Comparison of ENCODE assay signal across 11 cellular contexts in genomic region chr1:3126756-3127718, GRCh38. TPM values are rescaled to one million over a fixed set of nuclear protein-coding genes. Genes with fewer than 3 reads are reported as not detected.
DNase-seq lines count a peak whose midpoint lies in the region; ATAC-seq and TF ChIP-seq lines count a peak whose summit lies in the region.
"Had no signal": no experiment of that assay in that cellular context is flagged by ENCODE, and none has a peak within 500 bp of the region (broad histone marks: within the 10 kb centered on the region; RNA-seq: fewer than 3 reads in every experiment).

No MANE protein-coding gene starts in this region.

- H3K4me3 Mint-ChIP-seq in neural progenitor cell, result no peak overlapping the region
- H3K4me3 Mint-ChIP-seq: activated naive CD4-positive, alpha-beta T cell treated with anti-CD3 and anti-CD28 coated beads, Interleukin-2, amount 50 U/mL, for 24 hours had no signal

- H3K27me3 ChIP-seq in neural progenitor cell, result no peaks in the 10 kb centered on the region
- no peaks in the 10 kb centered on the region for H3K27me3 ChIP-seq in transverse colon
- H3K27me3 ChIP-seq: SJSA1 had no signal

- H3K27ac ChIP-seq in neural progenitor cell, result no peak overlapping the region
- peak overlapping the region; percentile 21 to 53 (median 38) for H3K27ac ChIP-seq in transverse colon
- H3K27ac ChIP-seq: KMS-11, SJSA1 had no signal

- H3K27ac Mint-ChIP-seq in neural progenitor cell, result peak overlapping the region; percentile 94
- H3K27ac Mint-ChIP-seq: activated naive CD4-positive, alpha-beta T cell treated with anti-CD3 and anti-CD28 coated beads, Interleukin-2, amount 50 U/mL, for 24 hours had no signal

- peaks cover 59% of the 10 kb centered on the region for H3K4me1 ChIP-seq in neural progenitor cell
- H3K4me1 ChIP-seq in transverse colon, result peaks cover 0 to 21% (median 4%) of the 10 kb centered on the region in 4 donors
- H3K4me1 ChIP-seq: SJSA1 had no signal

- H3K79me2 ChIP-seq in neural progenitor cell (ENCODE audit: low read depth), result no peaks in the 10 kb centered on the region

- no peak for TF ChIP-seq POLR2A in transverse colon (IDR thresholded peaks at IDR 0.05)

- peak overlapping the region; percentile 4 for H3K4me2 ChIP-seq in neural progenitor cell
- H3K4me2 ChIP-seq: KMS-11 had no signal

- intact Hi-C loops in transverse colon (cut with DNase I; ENCODE audit: low total_unique reads), result no loop called here

- H3K9ac ChIP-seq in neural progenitor cell, result no peak overlapping the region
- H3K9ac ChIP-seq: KMS-11 had no signal

- peaks cover 8% of the 10 kb centered on the region for H3K27me3 Mint-ChIP-seq in neural progenitor cell (ENCODE audit: insufficient read depth, low read depth)
- H3K27me3 Mint-ChIP-seq: activated naive CD4-positive, alpha-beta T cell treated with anti-CD3 and anti-CD28 coated beads, Interleukin-2, amount 50 U/mL, for 24 hours had no signal

- H3K36me3 Mint-ChIP-seq in neural progenitor cell, result no peaks in the 10 kb centered on the region
- H3K36me3 Mint-ChIP-seq: activated naive CD4-positive, alpha-beta T cell treated with anti-CD3 and anti-CD28 coated beads, Interleukin-2, amount 50 U/mL, for 24 hours had no signal

- ATAC-seq in GM21526 (IDR thresholded peaks at IDR 0.05; ENCODE audit: low FRiP score, unreplicated experiment) (no peak), GM21390 (IDR thresholded peaks at IDR 0.05; ENCODE audit: unreplicated experiment) (no peak)

- no peak overlapping the region for H2AFZ ChIP-seq in neural progenitor cell (replicated peaks)

- H3F3A ChIP-seq in neural progenitor cell (ENCODE audit: low read depth), result peaks cover 25% of the 10 kb centered on the region

- H3K9me3 Mint-ChIP-seq in neural progenitor cell, result peaks cover 3% of the 10 kb centered on the region
- H3K9me3 Mint-ChIP-seq: activated naive CD4-positive, alpha-beta T cell treated with anti-CD3 and anti-CD28 coated beads, Interleukin-2, amount 50 U/mL, for 24 hours had no signal

- in situ Hi-C loops in transverse colon (cut with MboI; ENCODE audit: low pct_ligation_motif_present in 1 of 4, low pct_unique_long_range_greater_than_20kb in 1 of 4, low sequenced_read_pairs in 3 of 4), result no loop called here

- H3K36me3 ChIP-seq in neural progenitor cell, result no peaks in the 10 kb centered on the region
- H3K36me3 ChIP-seq in transverse colon, result no peaks in the 10 kb centered on the region
- H3K36me3 ChIP-seq: SJSA1 had no signal

- DNase-seq in astrocyte of the hippocampus (ENCODE audit: low read depth, low spot score) (peak; percentile 66), fibroblast of the conjunctiva (ENCODE audit: low read depth) (peak; percentile 40), neural progenitor cell (ENCODE audit: low spot score) (no peak), transverse colon (no peak), DMS 273 (lab: John Stamatoyannopoulos, UW; ENCODE audit: unreplicated experiment) (no peak)
- DNase-seq: NCI-H1930 had no signal

- H3K4me3 ChIP-seq in neural progenitor cell (no peak overlapping the region), transverse colon (no peak overlapping the region)
- H3K4me3 ChIP-seq: SJSA1 had no signal

- H3K9me3 ChIP-seq in neural progenitor cell (ENCODE audit: low read depth) (no peaks in the 10 kb centered on the region), transverse colon (no peaks in the 10 kb centered on the region)
- H3K9me3 ChIP-seq: SJSA1 had no signal

- TF ChIP-seq CTCF in neural progenitor cell (IDR thresholded peaks at IDR 0.05) (no peak), transverse colon (IDR thresholded peaks at IDR 0.05) (no peak)

- H4K20me1 ChIP-seq in neural progenitor cell (ENCODE audit: low read depth), result no peaks in the 10 kb centered on the region

- no peak for TF ChIP-seq EP300 in transverse colon (IDR thresholded peaks at IDR 0.05; ENCODE audit: low read depth)

- WGBS in transverse colon (ENCODE audit: low coverage in 1 of 2), 2 donors, result 76 to 85% methylated on average over 8 to 29 of the region's 29 CpGs

- H3K4me1 Mint-ChIP-seq in neural progenitor cell, result peaks cover 65% of the 10 kb centered on the region
- H3K4me1 Mint-ChIP-seq: activated naive CD4-positive, alpha-beta T cell treated with anti-CD3 and anti-CD28 coated beads, Interleukin-2, amount 50 U/mL, for 24 hours had no signal

RNA-seq across cellular contexts. Expression of gene PRDM16, which starts 58.0 kb away (rescaled TPM):
- total RNA-seq in neural progenitor cell (ENCODE audit: low replicate concordance) (1.9 and 2.0 TPM in 2 replicates), transverse colon (under 1 TPM in 2 of 4 donors, not detected in 2; 0.41 to 0.95 TPM)

Comparison
In these comparisons a context has a peak if more than half of its experiments do, and no peak if none do; other contexts are left out.
1. DNase-seq: peak in astrocyte of the hippocampus (single experiment) and fibroblast of the conjunctiva (single experiment); none in neural progenitor cell (single experiment), transverse colon (single experiment) and DMS 273 (single experiment).